Comparison of ENCODE assay signal across 37 cellular contexts in the genomic region with DNA sequence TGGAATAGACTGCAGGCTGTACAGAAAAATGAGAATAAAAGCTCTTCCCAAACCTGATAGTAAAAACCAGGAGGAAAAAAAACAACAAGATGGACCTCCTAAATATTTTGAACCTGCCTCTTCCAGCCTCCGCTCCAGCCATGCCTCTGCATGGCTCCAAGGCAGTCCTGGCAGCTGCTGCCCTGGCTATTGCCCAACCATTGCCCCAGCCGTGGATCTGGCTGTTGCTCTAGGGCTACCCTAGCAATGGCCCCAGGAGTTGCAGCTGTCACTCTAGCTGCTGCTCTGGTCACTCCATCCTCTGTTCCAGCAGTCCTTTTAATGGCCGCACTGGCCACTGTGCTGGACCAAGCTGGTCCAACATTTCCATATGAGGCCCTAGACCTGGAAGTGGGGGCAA.
"Had no signal": no experiment of that assay in that cellular context is flagged by ENCODE, and none has a peak within 500 bp of the region (broad histone marks: within the 10 kb centered on the region; RNA-seq: fewer than 3 reads in every experiment).

No MANE protein-coding gene starts in this region.

- H3K4me3 Mint-ChIP-seq: activated B cell treated with CpG ODN at 0.5 μM for 24 hours; activated CD4-positive, alpha-beta memory T cell treated with anti-CD3 and anti-CD28 coated beads for 36 hours; activated CD4-positive, alpha-beta T cell treated with anti-CD3 and anti-CD28 coated beads, Interleukin-2, amount 10 ng/mL, durations not matched to agents 24 days and 14 days; activated CD8-positive, alpha-beta T cell treated with anti-CD3 and anti-CD28 coated beads for 36 hours; activated naive CD4-positive, alpha-beta T cell treated with anti-CD3 and anti-CD28 coated beads for 36 hours; activated naive CD8-positive, alpha-beta T cell treated with anti-CD3 and anti-CD28 coated beads for 36 hours; activated T-cell treated with anti-CD3 and anti-CD28 coated beads, Interleukin-2, amount 50 U/mL, for 4 hours; activated T-cell treated with anti-CD3 and anti-CD28 coated beads, Interleukin-2, amount 50 U/mL, for 72 hours; activated T-helper 1 cell treated with anti-CD3 and anti-CD28 coated beads, Interleukin-12 subunit alpha, Interleukin-12 subunit beta, Interleukin-2, Interleukin-4 antibody, amounts not matched to agents 30 ng/mL and 10 ng/mL and 1 ng/mL, durations not matched to agents 14 hours and 24 hours and 36 hours; activated T-helper 17 cell treated with anti-CD3 and anti-CD28 coated beads, Interleukin-2, amount 50 U/mL, for 72 hours; central memory CD8-positive, alpha-beta T cell; T-helper 1 cell treated with Interleukin-12 subunit alpha and Interleukin-12 subunit beta and Interleukin-4 antibody, amounts not matched to agents 30 μg/mL and 1 μg/mL, for 36 hours; T-helper 2 cell treated with Interferon-gamma antibody and Interleukin-4, amounts not matched to agents 5 μg/mL and 100 μg/mL, for 36 hours had no signal

- H3K27me3 Mint-ChIP-seq: activated B cell treated with CpG ODN at 0.5 μM for 24 hours; activated CD4-positive, alpha-beta memory T cell treated with anti-CD3 and anti-CD28 coated beads for 36 hours; activated CD4-positive, alpha-beta T cell treated with anti-CD3 and anti-CD28 coated beads, Interleukin-2, amount 10 ng/mL, durations not matched to agents 24 days and 14 days; activated CD8-positive, alpha-beta T cell treated with anti-CD3 and anti-CD28 coated beads for 36 hours; activated naive CD8-positive, alpha-beta T cell treated with anti-CD3 and anti-CD28 coated beads for 36 hours; activated T-helper 17 cell treated with anti-CD3 and anti-CD28 coated beads, Interleukin-2, amount 50 U/mL, for 72 hours; central memory CD8-positive, alpha-beta T cell had no signal

- H3K9me3 Mint-ChIP-seq: activated CD4-positive, alpha-beta T cell treated with anti-CD3 and anti-CD28 coated beads, Interleukin-2, amount 10 ng/mL, durations not matched to agents 24 days and 14 days had no signal

- H3K27me3 ChIP-seq: adrenal gland, ascending aorta, brain microvascular endothelial cell, breast epithelium had no signal

- H3K27ac Mint-ChIP-seq: activated B cell treated with CpG ODN at 0.5 μM for 24 hours; activated CD4-positive, alpha-beta memory T cell treated with anti-CD3 and anti-CD28 coated beads for 36 hours; activated CD4-positive, alpha-beta T cell treated with anti-CD3 and anti-CD28 coated beads, Interleukin-2, amount 10 ng/mL, durations not matched to agents 24 days and 14 days; activated CD8-positive, alpha-beta T cell treated with anti-CD3 and anti-CD28 coated beads for 36 hours; activated naive CD4-positive, alpha-beta T cell treated with anti-CD3 and anti-CD28 coated beads for 36 hours; activated naive CD4-positive, alpha-beta T cell treated with anti-CD3 and anti-CD28 coated beads, Interleukin-2, amount 50 U/mL, for 72 hours; activated naive CD8-positive, alpha-beta T cell treated with anti-CD3 and anti-CD28 coated beads for 36 hours; activated T-cell treated with anti-CD3 and anti-CD28 coated beads, Interleukin-2, amount 50 U/mL, for 72 hours; activated T-helper 1 cell treated with anti-CD3 and anti-CD28 coated beads, Interleukin-12 subunit alpha, Interleukin-12 subunit beta, Interleukin-2, Interleukin-4 antibody, amounts not matched to agents 30 ng/mL and 10 ng/mL and 1 ng/mL, durations not matched to agents 14 hours and 24 hours and 36 hours; activated T-helper 17 cell treated with anti-CD3 and anti-CD28 coated beads, Interleukin-2, amount 50 U/mL, for 72 hours; T-helper 1 cell treated with Interleukin-12 subunit alpha and Interleukin-12 subunit beta and Interleukin-4 antibody, amounts not matched to agents 30 μg/mL and 1 μg/mL, for 36 hours; T-helper 2 cell treated with Interferon-gamma antibody and Interleukin-4, amounts not matched to agents 5 μg/mL and 100 μg/mL, for 36 hours had no signal

- H3K4me3 ChIP-seq: adrenal gland, ascending aorta, breast epithelium had no signal

- H3K27ac ChIP-seq: adrenal gland, ascending aorta, brain microvascular endothelial cell, breast epithelium, VCaP had no signal

- DNase-seq: activated B cell treated with CpG ODN at 0.5 μM for 24 hours; activated CD4-positive, alpha-beta memory T cell treated with anti-CD3 and anti-CD28 coated beads for 36 hours; activated CD4-positive, alpha-beta T cell treated with anti-CD3 and anti-CD28 coated beads for 4 hours; activated CD4-positive, alpha-beta T cell treated with anti-CD3 and anti-CD28 coated beads, Interleukin-2, amount 10 ng/mL, durations not matched to agents 24 days and 14 days; activated CD4-positive, alpha-beta T cell treated with anti-CD3 and anti-CD28 coated beads, Interleukin-2, amount 50 U/mL, for 1 hour; activated CD4-positive, alpha-beta T cell treated with anti-CD3 and anti-CD28 coated beads, Interleukin-2, amount 50 U/mL, for 4 hours; activated CD4-positive, CD25-positive, alpha-beta regulatory T cell treated with anti-CD3 and anti-CD28 coated beads, Interleukin-2, amount 50 U/mL, for 72 hours; activated CD8-positive, alpha-beta memory T cell treated with anti-CD3 and anti-CD28 coated beads, Interleukin-2, amount 50 U/mL, for 4 hours; activated CD8-positive, alpha-beta T cell treated with anti-CD3 and anti-CD28 coated beads for 36 hours; activated effector memory CD4-positive, alpha-beta T cell treated with anti-CD3 and anti-CD28 coated beads, Interleukin-2, amount 50 U/mL, for 16 hours; activated gamma-delta T cell treated with Interleukin-2 at 50 U/mL for 16 hours; activated naive CD4-positive, alpha-beta T cell; activated naive CD4-positive, alpha-beta T cell treated with anti-CD3 and anti-CD28 coated beads for 36 hours; activated naive CD4-positive, alpha-beta T cell treated with anti-CD3 and anti-CD28 coated beads, Interleukin-2, amount 50 U/mL, for 16 hours; activated naive CD8-positive, alpha-beta T cell treated with anti-CD3 and anti-CD28 coated beads for 36 hours; activated T-cell treated with anti-CD3 and anti-CD28 coated beads for 4 hours; activated T-cell treated with anti-CD3 and anti-CD28 coated beads, Interleukin-2, amount 50 U/mL, for 1 hour; activated T-cell treated with anti-CD3 and anti-CD28 coated beads, Interleukin-2, amount 50 U/mL, for 4 hours; activated T-cell treated with anti-CD3 and anti-CD28 coated beads, Interleukin-2, amount 50 U/mL, for 72 hours; adrenal gland; amniotic stem cell; brain microvascular endothelial cell; caudate nucleus; cerebellar nuclear complex; SW 1271; T-helper 1 cell; T-helper 2 cell; T-helper 9 cell had no signal

- H3K36me3 Mint-ChIP-seq: activated CD4-positive, alpha-beta memory T cell treated with anti-CD3 and anti-CD28 coated beads for 36 hours; activated naive CD8-positive, alpha-beta T cell treated with anti-CD3 and anti-CD28 coated beads for 36 hours had no signal

- H3K9me3 ChIP-seq: adrenal gland, ascending aorta, breast epithelium had no signal

- ATAC-seq: activated CD8-positive, alpha-beta T cell treated with anti-CD3 and anti-CD28 coated beads for 36 hours; activated naive CD4-positive, alpha-beta T cell treated with anti-CD3 and anti-CD28 coated beads, Interleukin-2, amount 50 U/mL, for 72 hours; activated T-cell treated with anti-CD3 and anti-CD28 coated beads, Interleukin-2, amount 50 U/mL, for 4 hours; activated T-cell treated with anti-CD3 and anti-CD28 coated beads, Interleukin-2, amount 50 U/mL, for 72 hours; activated T-helper 17 cell treated with anti-CD3 and anti-CD28 coated beads, Interleukin-2, amount 50 U/mL, for 72 hours had no signal

- H3K4me1 Mint-ChIP-seq: activated B cell treated with CpG ODN at 0.5 μM for 24 hours; activated CD4-positive, alpha-beta T cell treated with anti-CD3 and anti-CD28 coated beads, Interleukin-2, amount 10 ng/mL, durations not matched to agents 24 days and 14 days; activated naive CD8-positive, alpha-beta T cell treated with anti-CD3 and anti-CD28 coated beads for 36 hours; activated T-helper 17 cell treated with anti-CD3 and anti-CD28 coated beads, Interleukin-2, amount 50 U/mL, for 72 hours; central memory CD8-positive, alpha-beta T cell had no signal

- H3K4me1 ChIP-seq: adrenal gland, ascending aorta, breast epithelium had no signal

- H3K36me3 ChIP-seq: adrenal gland, ascending aorta, brain microvascular endothelial cell, breast epithelium had no signal
